8 cellular contexts compared by ENCODE assay signal in genomic region chr7:138980575-138981285, GRCh38. TPM values are rescaled to one million over a fixed set of nuclear protein-coding genes. Genes with fewer than 3 reads are reported as not detected.
A peak's percentile ranks its signal among the peaks of the same experiment; 100 is the strongest.
DNase-seq lines count a peak whose midpoint lies in the region; ATAC-seq and TF ChIP-seq lines count a peak whose summit lies in the region.

No MANE protein-coding gene starts in this region.

- no peak overlapping the region for H2AFZ ChIP-seq in OCI-LY1 (ENCODE audit: low read length)

- H3K27me3 ChIP-seq in OCI-LY1 (ENCODE audit: insufficient read depth, low read length) = peaks cover 7% of the 10 kb centered on the region; the same call in 1 of the 2 replicates

- peaks cover 9% of the 10 kb centered on the region for H3K4me1 ChIP-seq in OCI-LY1 (ENCODE audit: insufficient read depth, low read length, severe bottlenecking)

- POLR2A ChIA-PET in naive thymus-derived CD8-positive, alpha-beta T cell (lab: Charles Lee) = interaction anchor here (0.6 to 2.1 kb wide), 4 partner anchors 9 to 94 kb away, joined by 3 to 11 read pairs (median 3); no protein-coding TSS in a partner anchor

- DNase-seq in activated T-cell treated with anti-CD3 and anti-CD28 coated beads, Interleukin-2, amount 50 U/mL, for 4 hours = no peak
- no peak for DNase-seq in activated T-cell treated with anti-CD3 and anti-CD28 coated beads for 4 hours
- DNase-seq in dermis blood vessel endothelial cell = peak; percentile 39
- peak in 2 of 10 donors; percentile 22 to 25 for DNase-seq in naive thymus-derived CD8-positive, alpha-beta T cell
- DNase-seq in SKM-1 (lab: John Stamatoyannopoulos, UW; ENCODE audit: unreplicated experiment) = no peak
- DNase-seq in activated effector memory CD4-positive, alpha-beta T cell treated with anti-CD3 and anti-CD28 coated beads, Interleukin-2, amount 50 U/mL, for 16 hours = no peak

- H3F3A ChIP-seq in OCI-LY1 (ENCODE audit: insufficient read depth, low read length) = no peaks in the 10 kb centered on the region

- peaks cover 13% of the 10 kb centered on the region for H3K4me1 Mint-ChIP-seq in activated T-cell treated with anti-CD3 and anti-CD28 coated beads, Interleukin-2, amount 50 U/mL, for 4 hours (ENCODE audit: low read depth)
- peaks cover 13 to 21% (median 14%) of the 10 kb centered on the region in 4 donors for H3K4me1 Mint-ChIP-seq in naive thymus-derived CD8-positive, alpha-beta T cell

- ATAC-seq in activated T-cell treated with anti-CD3 and anti-CD28 coated beads, Interleukin-2, amount 50 U/mL, for 4 hours = peak; percentile 33 to 41
- peak; percentile 26 for ATAC-seq in HG02840 (IDR thresholded peaks at IDR 0.05; ENCODE audit: low FRiP score, unreplicated experiment)
- ATAC-seq in naive thymus-derived CD8-positive, alpha-beta T cell = peak in 1 of 2 donors; percentile 23

- H3K27ac ChIP-seq in OCI-LY1 (ENCODE audit: low read depth, low read length, poor library complexity, severe bottlenecking) = no peak overlapping the region

- peak overlapping the region in 8 of 10 donors; percentile 42 to 91 (median 74) for H3K27ac Mint-ChIP-seq in naive thymus-derived CD8-positive, alpha-beta T cell

- H3K36me3 Mint-ChIP-seq in activated T-cell treated with anti-CD3 and anti-CD28 coated beads, Interleukin-2, amount 50 U/mL, for 4 hours (ENCODE audit: insufficient read depth) = no peaks in the 10 kb centered on the region
- H3K36me3 Mint-ChIP-seq in naive thymus-derived CD8-positive, alpha-beta T cell = no peaks in the 10 kb centered on the region

- H3K4me3 Mint-ChIP-seq in activated T-cell treated with anti-CD3 and anti-CD28 coated beads, Interleukin-2, amount 50 U/mL, for 4 hours = peak overlapping the region; percentile 85
- peak overlapping the region; percentile 87 to 94 (median 91) for H3K4me3 Mint-ChIP-seq in naive thymus-derived CD8-positive, alpha-beta T cell

- peak overlapping the region; percentile 37; the same call in 1 of the 2 replicates for H3K9ac ChIP-seq in OCI-LY1 (ENCODE audit: low read length)

- peaks cover 39% of the 10 kb centered on the region for H3K27me3 Mint-ChIP-seq in activated T-cell treated with anti-CD3 and anti-CD28 coated beads, Interleukin-2, amount 50 U/mL, for 4 hours (ENCODE audit: low read depth)
- peaks cover 16 to 42% (median 24%) of the 10 kb centered on the region in 5 donors for H3K27me3 Mint-ChIP-seq in naive thymus-derived CD8-positive, alpha-beta T cell

- H3K4me2 ChIP-seq in OCI-LY1 (ENCODE audit: low read length) = peak overlapping the region; percentile 71

- no peaks in the 10 kb centered on the region for H4K20me1 ChIP-seq in OCI-LY1 (ENCODE audit: insufficient read depth, low read length)

- H3K79me2 ChIP-seq in OCI-LY1 (ENCODE audit: insufficient read depth, low read length) = no peaks in the 10 kb centered on the region

- TF ChIP-seq CTCF in OCI-LY1 (IDR thresholded peaks at IDR 0.05; ENCODE audit: low read length) = no peak

- peak overlapping the region; percentile 58 for H3K4me3 ChIP-seq in OCI-LY1 (ENCODE audit: low read depth, low read length, poor library complexity, severe bottlenecking)

- no peaks in the 10 kb centered on the region for H3K9me3 Mint-ChIP-seq in activated T-cell treated with anti-CD3 and anti-CD28 coated beads, Interleukin-2, amount 50 U/mL, for 4 hours
- H3K9me3 Mint-ChIP-seq in naive thymus-derived CD8-positive, alpha-beta T cell = no peaks in the 10 kb centered on the region

- no peaks in the 10 kb centered on the region for H3K36me3 ChIP-seq in OCI-LY1 (ENCODE audit: insufficient read depth, low read length)

- no peaks in the 10 kb centered on the region for H3K9me3 ChIP-seq in OCI-LY1 (ENCODE audit: low read length)

- no peaks in the 10 kb centered on the region for H3K9me2 ChIP-seq in OCI-LY1 (ENCODE audit: low read depth, low read length)

RNA-seq across cellular contexts. Expression of gene KIAA1549, which starts 0.5 kb away (rescaled TPM):
- total RNA-seq in activated T-cell treated with anti-CD3 and anti-CD28 coated beads, Interleukin-2, amount 50 U/mL, for 4 hours = under 1 TPM; 0.27 to 0.53 (median 0.46) TPM
- total RNA-seq in dermis blood vessel endothelial cell = 2.6 and 3.3 TPM in 2 replicates
- under 1 TPM; 0.39 to 0.47 TPM for total RNA-seq in naive thymus-derived CD8-positive, alpha-beta T cell
- not detected for polyA plus RNA-seq in naive thymus-derived CD8-positive, alpha-beta T cell

RNA-seq across cellular contexts. Expression of gene ZC3HAV1L, which starts 55.1 kb away (rescaled TPM):
- 1 to 10 TPM; 7.0 to 8.3 (median 7.3) TPM for total RNA-seq in activated T-cell treated with anti-CD3 and anti-CD28 coated beads, Interleukin-2, amount 50 U/mL, for 4 hours
- total RNA-seq in dermis blood vessel endothelial cell = 16.4 and 20.8 TPM in 2 replicates
- under 1 TPM; 0.26 to 0.36 TPM for total RNA-seq in naive thymus-derived CD8-positive, alpha-beta T cell
- polyA plus RNA-seq in naive thymus-derived CD8-positive, alpha-beta T cell = under 1 TPM in 1 of 3 donors, not detected in 2; 0.23 TPM

Comparison
In these comparisons a context has a peak if more than half of its experiments do, and no peak if none do; other contexts are left out.
1. RNA of gene ZC3HAV1L, which starts 55.1 kb away (total RNA-seq): 16.4 to 20.8 TPM in dermis blood vessel endothelial cell and 7.0 to 8.3 TPM in activated T-cell treated with anti-CD3 and anti-CD28 coated beads, Interleukin-2, amount 50 U/mL, for 4 hours; 0.26 to 0.36 TPM in naive thymus-derived CD8-positive, alpha-beta T cell; every median in the first group is over 4 times any median in the second.